ENCODE assay signal across 8 cellular contexts in the genomic region with DNA sequence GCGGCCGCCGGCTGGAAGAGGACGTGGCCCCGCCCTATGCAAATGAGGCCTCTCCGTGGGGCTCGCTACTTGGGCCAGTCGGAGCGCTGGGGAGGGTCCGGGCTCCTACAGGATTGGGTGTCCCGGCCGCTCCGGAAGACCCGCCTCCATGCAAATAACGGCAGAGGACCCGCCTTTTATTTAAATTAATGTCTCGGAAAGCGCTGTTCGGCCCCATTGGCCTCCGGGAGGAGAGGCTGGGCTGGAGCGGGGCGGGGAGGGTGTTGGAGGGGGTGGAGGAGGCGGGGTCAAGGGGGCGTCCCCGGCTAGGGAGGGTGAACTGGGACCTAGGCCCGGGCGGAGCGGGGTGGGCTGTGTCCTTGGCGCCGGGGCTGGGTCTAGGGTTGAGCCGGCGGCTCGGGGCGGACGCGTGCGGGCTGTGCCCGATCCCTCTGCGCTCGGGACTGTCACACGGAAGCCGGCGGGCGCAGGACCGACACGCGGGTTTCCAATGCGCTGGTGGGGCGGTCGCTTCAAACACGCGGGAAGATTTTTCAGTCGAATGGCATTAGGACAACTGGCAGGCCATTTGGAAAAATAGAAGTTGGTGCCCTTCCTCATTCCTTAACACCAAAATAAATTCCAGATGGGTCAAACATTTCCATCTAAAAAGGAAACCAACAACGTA. TPM values are rescaled to one million over a fixed set of nuclear protein-coding genes. Genes with fewer than 3 reads are reported as not detected.
A peak's percentile ranks its signal among the peaks of the same experiment; 100 is the strongest.
DNase-seq lines count a peak whose midpoint lies in the region; ATAC-seq and TF ChIP-seq lines count a peak whose summit lies in the region.

No MANE protein-coding gene starts in this region.

- peaks cover 4 to 7% of the 10 kb centered on the region in 2 donors for H3K4me1 ChIP-seq in esophagus (ENCODE audit: control insufficient read depth in 2 of 2, insufficient read depth in 2 of 2, low read length in 1 of 2)
- peaks cover 17% of the 10 kb centered on the region for H3K4me1 ChIP-seq in mucosa of stomach (ENCODE audit: control insufficient read depth, insufficient read depth, low read length)

- peaks cover 4 to 24% of the 10 kb centered on the region in 2 donors for H3K36me3 ChIP-seq in esophagus (ENCODE audit: control insufficient read depth in 2 of 2, insufficient read depth in 2 of 2, low read length in 1 of 2)
- H3K36me3 ChIP-seq in mucosa of stomach (ENCODE audit: control insufficient read depth, insufficient read depth, low read length), result peaks cover 6% of the 10 kb centered on the region

- H3K9ac ChIP-seq in mucosa of stomach (ENCODE audit: low read length), result peak overlapping the region; percentile 61

- ATAC-seq in GM21619 (IDR thresholded peaks at IDR 0.05; ENCODE audit: unreplicated experiment), result peak; percentile 88

- H3K4me3 ChIP-seq in esophagus (ENCODE audit: low read depth in 1 of 2, low read length in 2 of 2), result peak overlapping the region; percentile 60 to 61
- peak overlapping the region; percentile 43 for H3K4me3 ChIP-seq in mucosa of stomach (ENCODE audit: low read length)

- H3K9me3 ChIP-seq in esophagus (ENCODE audit: control insufficient read depth in 2 of 2, insufficient read depth in 1 of 2, low read depth in 1 of 2, low read length in 1 of 2), result no peaks in the 10 kb centered on the region
- no peaks in the 10 kb centered on the region for H3K9me3 ChIP-seq in mucosa of stomach (ENCODE audit: control insufficient read depth, low read length)

- DNase-seq in DMS153 treated with DMSO at 0.1 percent for 48 hours (lab: John Stamatoyannopoulos, UW; ENCODE audit: unreplicated experiment) (peak; percentile 99), OCI-M2 (lab: John Stamatoyannopoulos, UW; ENCODE audit: unreplicated experiment) (peak; percentile 53)
- peak; percentile 94 for DNase-seq in activated T-cell treated with anti-CD3 and anti-CD28 coated beads, Interleukin-2, amount 50 U/mL, for 1 hour
- DNase-seq in stimulated activated CD8-positive, alpha-beta memory T cell treated with anti-CD3 and anti-CD28 coated beads, Interleukin-4, amount 100 ng/mL, for 48 hours, result peak; percentile 97

- H3K27me3 ChIP-seq in esophagus (ENCODE audit: control insufficient read depth in 1 of 2, insufficient read depth in 2 of 2, low read length in 2 of 2) (no peaks in the 10 kb centered on the region), mucosa of stomach (ENCODE audit: control insufficient read depth, insufficient read depth, low read length) (no peaks in the 10 kb centered on the region)

- H3K27ac ChIP-seq in esophagus (ENCODE audit: low read depth in 2 of 2, low read length in 1 of 2), result peak overlapping the region; percentile 92 to 96

- TF ChIP-seq RAD21 in Ishikawa (IDR thresholded peaks at IDR 0.05; ENCODE audit: low read depth), result no peak

- TF ChIP-seq EP300 in Ishikawa (IDR thresholded peaks at IDR 0.05; ENCODE audit: borderline replicate concordance), result no peak

- 0 to 1% methylated on average over 49 to 54 of the region's 54 CpGs for WGBS in esophagus, 2 donors

TF ChIP-seq in Ishikawa, 13 proteins besides CTCF, POLR2A, EP300 and RAD21:
- no peak for TF ChIP-seq TEAD4 (IDR thresholded peaks at IDR 0.05)
- TF ChIP-seq TCF12 (IDR thresholded peaks at IDR 0.05; ENCODE audit: low read depth), result 0 out of 2 replicates have a peak, but pooled peaks have one; percentile 15
- TF ChIP-seq, protein P1, sequence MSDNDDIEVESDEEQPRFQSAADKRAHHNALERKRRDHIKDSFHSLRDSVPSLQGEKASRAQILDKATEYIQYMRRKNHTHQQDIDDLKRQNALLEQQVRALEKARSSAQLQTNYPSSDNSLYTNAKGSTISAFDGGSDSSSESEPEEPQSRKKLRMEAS (IDR thresholded peaks at IDR 0.05), result peak; percentile 85
- no peak for TF ChIP-seq EGR1 (IDR thresholded peaks at IDR 0.05)
- TF ChIP-seq CREB1 (IDR thresholded peaks at IDR 0.05; ENCODE audit: low read depth), result no peak
- TF ChIP-seq ZBTB7A (IDR thresholded peaks at IDR 0.05; ENCODE audit: low read depth), result peak; percentile 89

RNA-seq across cellular contexts. Expression of gene POLM, which starts 0.3 kb away (rescaled TPM):
- polyA plus RNA-seq in esophagus, result 10 to 100 TPM; 11.4 to 26.3 TPM

RNA-seq across cellular contexts. Expression of gene PGAM2, which starts 17.3 kb away (rescaled TPM):
- polyA plus RNA-seq in esophagus, result 1 to 10 TPM; 2.1 to 3.8 TPM

RNA-seq across cellular contexts. Expression of gene AEBP1, which starts 21.5 kb away (rescaled TPM):
- polyA plus RNA-seq in esophagus, result 10 to 100 TPM in 1 of 2 donors, 1 to 10 TPM in 1; 8.8 to 19.9 TPM

RNA-seq across cellular contexts. Expression of gene DBNL, which starts 38.2 kb away (rescaled TPM):
- polyA plus RNA-seq in esophagus, result 100 to 1,000 TPM; 157 to 215 TPM

RNA-seq across cellular contexts. Expression of gene POLD2, which starts 40.7 kb away (rescaled TPM):
- 10 to 100 TPM; 60.1 to 94.9 TPM for polyA plus RNA-seq in esophagus

Comparison
In these comparisons a context has a peak if more than half of its experiments do, and no peak if none do; other contexts are left out.
1. Peak in every context shown above with its lines: DNase-seq, ATAC-seq, H3K4me3 ChIP-seq and H3K27ac ChIP-seq.